Comparison of ENCODE assay signal across 8 cellular contexts in genomic region chr1:207454046-207454964, GRCh38. TPM values are rescaled to one million over a fixed set of nuclear protein-coding genes. Genes with fewer than 3 reads are reported as not detected.
DNase-seq lines count a peak whose midpoint lies in the region; ATAC-seq and TF ChIP-seq lines count a peak whose summit lies in the region.

Gene CR2, plus strand, starts transcription at chr1:207454328. Its CDS starts 91 bp downstream, at chr1:207454419.

- H3K9me3 ChIP-seq in colonic mucosa (no peaks in the 10 kb centered on the region), lung (ENCODE audit: control insufficient read depth in 2 of 2, insufficient read depth in 1 of 2, low read length in 1 of 2) (peaks cover 0 to 3% of the 10 kb centered on the region in 2 donors)

- in situ Hi-C loops in Caki2 (cut with HindIII; ENCODE audit: low pct_unique_long_range_greater_than_20kb, low sequenced_read_pairs): no loop called here

- H3K27me3 ChIP-seq in colonic mucosa: peaks cover 27% of the 10 kb centered on the region
- H3K27me3 ChIP-seq in lung (ENCODE audit: control insufficient read depth, insufficient read depth): no peaks in the 10 kb centered on the region

- H3K27ac ChIP-seq in VCaP (no peak within 1 kb of the TSS), colonic mucosa (no peak within 1 kb of the TSS), lung (ENCODE audit: low read depth in 1 of 2, low read length in 1 of 2) (no peak within 1 kb of the TSS)

- peak; percentile 1 for DNase-seq in Caki2 (ENCODE audit: low read depth)
- peak; percentile 40 for DNase-seq in colonic mucosa
- peak; percentile 46 for DNase-seq in lung (ENCODE audit: low spot score)
- DNase-seq in stimulated activated CD8-positive, alpha-beta memory T cell treated with anti-CD3 and anti-CD28 coated beads, Interleukin-12 subunit alpha, Interleukin-12 subunit beta, amount 100 ng/mL, for 4 hours (ENCODE audit: low read depth): peak; percentile 31
- no peak for DNase-seq in NCI-H1092 treated with DMSO at 0.1 percent for 48 hours (lab: John Stamatoyannopoulos, UW)

- H3K9ac ChIP-seq in colonic mucosa (ENCODE audit: low read depth in 2 of 2, low read length in 2 of 2): peak within 1 kb of the TSS in 1 of 2 donors; percentile 38

- intact Hi-C loops in colonic mucosa (cut with DNase I): no loop called here

- WGBS in lung, 2 donors: 1% methylated on average over 75 of the region's 75 CpGs

- ATAC-seq in GM19452 (IDR thresholded peaks at IDR 0.05; ENCODE audit: unreplicated experiment) (peak; percentile 72), HG03571 (IDR thresholded peaks at IDR 0.05; ENCODE audit: unreplicated experiment) (peak; percentile 71), lung (ENCODE audit: insufficient read depth, low FRiP score) (peak; percentile 80)

- H3K4me3 ChIP-seq in colonic mucosa: peak within 1 kb of the TSS; percentile 54
- peak within 1 kb of the TSS; percentile 13 for H3K4me3 ChIP-seq in lung

- H3K4me1 ChIP-seq in colonic mucosa: peaks cover 7% of the 10 kb centered on the region
- H3K4me1 ChIP-seq in lung (ENCODE audit: control insufficient read depth in 2 of 2, insufficient read depth in 2 of 2, low read length in 2 of 2): peaks cover 4 to 8% of the 10 kb centered on the region in 2 donors

- TF ChIP-seq CTCF in VCaP (conservative IDR thresholded peaks at IDR 0.05): peak; percentile 46
- TF ChIP-seq CTCF in colonic mucosa (IDR thresholded peaks at IDR 0.05): no peak
- TF ChIP-seq CTCF in lung (IDR thresholded peaks at IDR 0.05; ENCODE audit: control extremely low read depth, extremely low read depth): no peak

- H3K36me3 ChIP-seq in colonic mucosa: no peaks in the 10 kb centered on the region
- no peaks in the 10 kb centered on the region for H3K36me3 ChIP-seq in lung (ENCODE audit: control insufficient read depth in 2 of 2, insufficient read depth in 2 of 2, low read length in 2 of 2)

RNA-seq across cellular contexts. Expression of gene CR2, which starts in this region (rescaled TPM):
- total RNA-seq in Caki2 (2014; rRNA removed; shearing (Covaris generic); ENCODE audit: low replicate concordance): not detected in 2 replicates
- total RNA-seq in colonic mucosa (under 1 TPM; 0.05 to 0.35 TPM), lung (1 to 10 TPM in 1 of 2 donors, under 1 TPM in 1; 0.34 to 3.6 TPM)
- under 1 TPM; 0.06 to 0.62 TPM for polyA plus RNA-seq in lung

Comparison
In these comparisons a context has a peak if more than half of its experiments do, and no peak if none do; other contexts are left out.
1. Peak in DNase-seq in Caki2; RNA of the gene not detected or under 1 TPM.
2. Peak in DNase-seq and H3K4me3 ChIP-seq in colonic mucosa; RNA of the gene not detected or under 1 TPM.